Comparison of ENCODE assay signal across 8 cellular contexts in the genomic region with DNA sequence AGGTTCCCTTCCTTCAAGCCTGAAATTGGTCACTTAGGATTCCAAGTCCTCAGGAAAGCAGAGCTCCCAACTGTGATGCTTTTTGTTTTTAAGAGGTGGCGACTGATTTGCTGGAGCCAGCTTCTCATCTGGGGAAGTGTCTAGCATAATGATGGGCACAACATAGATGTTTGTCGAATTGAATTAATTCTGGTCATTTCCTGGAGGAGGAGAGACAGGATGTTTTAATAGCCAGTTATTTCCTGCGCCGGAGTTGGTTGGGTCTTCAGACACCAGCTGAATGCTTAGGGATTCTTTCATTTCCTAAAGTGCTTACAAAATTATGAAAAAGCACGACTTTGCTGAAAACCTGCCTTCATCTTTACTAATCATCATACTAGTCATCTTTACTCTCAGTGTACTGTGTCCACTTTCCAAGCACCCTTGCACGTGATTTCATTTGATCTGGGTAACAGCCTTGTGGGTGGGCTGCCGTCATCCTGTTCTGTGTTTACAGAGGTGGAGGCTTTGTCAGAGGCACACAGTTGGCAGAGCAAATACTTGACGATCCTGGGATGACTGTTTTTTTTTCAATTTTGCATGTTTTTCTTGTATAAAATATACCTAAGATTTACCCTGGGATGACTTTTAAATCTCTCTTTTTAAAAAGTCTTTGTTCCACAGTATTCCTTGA. TPM values are rescaled to one million over a fixed set of nuclear protein-coding genes. Genes with fewer than 3 reads are reported as not detected.
DNase-seq lines count a peak whose midpoint lies in the region; ATAC-seq and TF ChIP-seq lines count a peak whose summit lies in the region.
"Had no signal": no experiment of that assay in that cellular context is flagged by ENCODE, and none has a peak within 500 bp of the region (broad histone marks: within the 10 kb centered on the region; RNA-seq: fewer than 3 reads in every experiment).

No MANE protein-coding gene starts in this region.

- TF ChIP-seq CTCF in BJ (IDR thresholded peaks at IDR 0.05; ENCODE audit: insufficient read depth, low read depth, low read length), result no peak
- no peak for TF ChIP-seq CTCF in WTC11 (IDR thresholded peaks at IDR 0.05)
- no peak for TF ChIP-seq CTCF in body of pancreas (IDR thresholded peaks at IDR 0.05)

- peaks cover 1% of the 10 kb centered on the region for H3K9me3 Mint-ChIP-seq in WTC11

- CTCF ChIA-PET in BJ (lab: Yijun Ruan, JAX), result interaction anchor here (1.0 to 7.8 kb wide), 2 partner anchors 97 to 235 kb away, joined by 3 to 154 read pairs; partner anchors contain the start of gene HGFAC
- CTCF ChIA-PET in WTC11 (lab: Charles Lee), result interaction anchor here (1.0 to 1.6 kb wide), 5 partner anchors 18 to 138 kb away, joined by 4 to 7 read pairs (median 5); no protein-coding TSS in a partner anchor

- no peak overlapping the region for H3K4me3 Mint-ChIP-seq in WTC11

- ATAC-seq in WTC11, result no peak
- ATAC-seq in body of pancreas, result no peak

- H3K4me3 ChIP-seq in BJ (ENCODE audit: low read depth, low read length), result no peak overlapping the region
- H3K4me3 ChIP-seq in body of pancreas, result no peak overlapping the region

- H3K4me1 Mint-ChIP-seq in WTC11, result peaks cover 15% of the 10 kb centered on the region

- no peak for TF ChIP-seq POLR2A in body of pancreas (IDR thresholded peaks at IDR 0.05)

- no peaks in the 10 kb centered on the region; the same call in 1 of the 2 replicates for H3K36me3 Mint-ChIP-seq in WTC11

- no peaks in the 10 kb centered on the region for H3K9me3 ChIP-seq in body of pancreas

- H3K27me3 Mint-ChIP-seq in WTC11 (ENCODE audit: low read depth), result no peaks in the 10 kb centered on the region

- H3K27ac Mint-ChIP-seq in WTC11, result no peak overlapping the region

- WGBS in body of pancreas, 2 donors, result 50 to 80% methylated on average over 8 of the region's 8 CpGs

- H3K36me3 ChIP-seq in BJ (ENCODE audit: control insufficient read depth, insufficient read depth, low read length), result peaks cover 2% of the 10 kb centered on the region; the same call in 1 of the 2 replicates
- H3K36me3 ChIP-seq in body of pancreas (replicated peaks in 1 of 2; ENCODE audit: insufficient read depth in 1 of 2, low read depth in 2 of 2), result no peaks in the 10 kb centered on the region

- DNase-seq in BJ (ENCODE audit: low read depth), result peak; percentile 26
- DNase-seq in ELR (ENCODE audit: low read depth), result peak; percentile 77
- no peak for DNase-seq in WTC11 (ENCODE audit: low spot score)
- DNase-seq in hepatic stellate cell (ENCODE audit: low spot score), result peak; percentile 63
- no peak for DNase-seq in body of pancreas
- DNase-seq in UCSD-AML1 (lab: John Stamatoyannopoulos, UW; ENCODE audit: unreplicated experiment), result no peak
- DNase-seq in SKM-1 treated with dmso at 0.1 percent for 144 hours (lab: John Stamatoyannopoulos, UW; ENCODE audit: unreplicated experiment), result no peak
- DNase-seq: KG1 had no signal

- no peak overlapping the region for H3K27ac ChIP-seq in body of pancreas

- H3K4me1 ChIP-seq in body of pancreas, result peaks cover 6% of the 10 kb centered on the region

- H3K27me3 ChIP-seq in BJ (ENCODE audit: control insufficient read depth, insufficient read depth, low read length), result no peaks in the 10 kb centered on the region
- no peaks in the 10 kb centered on the region for H3K27me3 ChIP-seq in body of pancreas

- intact Hi-C loops in body of pancreas (cut with DNase I), result no loop called here

- POLR2A ChIA-PET in BJ (lab: Charles Lee), result no interaction called here
- POLR2A ChIA-PET in WTC11 (lab: Charles Lee), result no interaction called here

TF ChIP-seq in WTC11, 78 proteins besides CTCF, POLR2A, EP300 and RAD21:
- TF ChIP-seq IRF2 (CRISPR knock-in tag; IDR thresholded peaks at IDR 0.05; ENCODE audit: borderline replicate concordance, low read depth) (no peak), GABPB1 (CRISPR knock-in tag; IDR thresholded peaks at IDR 0.05) (peak; percentile 67)
TF ChIP-seq in WTC11: peak in this region for 1.

RNA-seq across cellular contexts. Expression of gene RGS12, which starts 49.5 kb away (rescaled TPM):
- 5.5 and 16.3 TPM in 2 replicates for polyA plus RNA-seq in BJ (2011; rRNA removed)
- polyA minus RNA-seq in BJ (2011; rRNA and poly(A)+ RNA removed), result 12.3 and 20.7 TPM in 2 replicates
- total RNA-seq in WTC11 (2021) (21.0 to 24.7 TPM (median 24.2 TPM) in 3 replicates), body of pancreas (10 to 100 TPM in 1 of 2 donors, 1 to 10 TPM in 1; 9.1 to 12.5 TPM)

Comparison
In these comparisons a context has a peak if more than half of its experiments do, and no peak if none do; other contexts are left out.
1. DNase-seq: peak in BJ (single experiment), ELR (single experiment) and hepatic stellate cell (single experiment); none in WTC11 (single experiment), body of pancreas (0 of 4), UCSD-AML1 (single experiment) and SKM-1 treated with dmso at 0.1 percent for 144 hours (single experiment).